In the genomic region with DNA sequence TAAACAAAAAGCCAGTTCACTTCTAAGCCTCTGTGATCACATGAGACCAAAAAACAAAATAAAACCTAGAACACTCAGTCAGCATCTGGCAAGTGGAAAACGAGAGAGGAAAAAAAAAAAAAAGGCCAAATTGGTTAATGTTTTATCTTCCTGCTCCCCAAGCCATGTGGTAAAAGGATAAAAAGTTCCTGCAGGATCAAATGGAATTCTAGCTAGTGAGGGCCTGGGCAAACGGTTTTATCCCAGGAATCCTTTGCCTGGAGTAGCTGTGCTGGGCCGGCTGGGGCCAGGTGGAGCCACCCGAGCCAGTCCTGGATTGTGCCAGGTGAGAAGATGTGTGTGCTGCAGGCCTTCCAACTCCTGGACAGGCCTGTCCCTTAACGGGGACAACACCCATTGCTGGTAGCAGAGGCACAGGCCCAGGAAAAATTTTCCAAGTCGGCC, we compare ENCODE assay signal across 14 cellular contexts. TPM values are rescaled to one million over a fixed set of nuclear protein-coding genes. Genes with fewer than 3 reads are reported as not detected.
DNase-seq lines count a peak whose midpoint lies in the region; ATAC-seq and TF ChIP-seq lines count a peak whose summit lies in the region.
"Had no signal": no experiment of that assay in that cellular context is flagged by ENCODE, and none has a peak within 500 bp of the region (broad histone marks: within the 10 kb centered on the region; RNA-seq: fewer than 3 reads in every experiment).

No MANE protein-coding gene starts in this region.

- H2BK5ac ChIP-seq in neuronal stem cell (ENCODE audit: low read length) = no peak overlapping the region

- no peaks in the 10 kb centered on the region for H3K9me2 ChIP-seq in OCI-LY7 (ENCODE audit: insufficient read depth, low read length)

- TF ChIP-seq CTCF in A673 (conservative IDR thresholded peaks at IDR 0.05; ENCODE audit: low read depth, low read length) (no peak), OCI-LY7 (conservative IDR thresholded peaks at IDR 0.05; ENCODE audit: low read length) (no peak)

- H3K36me3 ChIP-seq in A673 (ENCODE audit: insufficient read depth, low read length, poor library complexity, severe bottlenecking) (peaks cover 26% of the 10 kb centered on the region), OCI-LY7 (ENCODE audit: insufficient read depth, low read length) (peaks cover 18% of the 10 kb centered on the region), neuronal stem cell (replicated peaks in 1 of 2; ENCODE audit: control insufficient read depth in 2 of 2, insufficient read depth in 2 of 2, low read length in 2 of 2) (peaks cover 0 to 36% of the 10 kb centered on the region in 2 donors)

- no peak overlapping the region for H3K27ac Mint-ChIP-seq in immature natural killer cell
- H3K27ac Mint-ChIP-seq: stimulated activated memory B cell treated with anti-CD40 and anti-IgM and Interleukin-4, amounts not matched to agents 10 μg/mL and 1 μg/mL and 100 μg/mL, for 72 hours had no signal

- BruUV-seq in A673 (replicated peaks; lab: Mats Ljungman, UMichigan) = TSS peak; percentile 79
- no TSS peak for BruUV-seq in OCI-LY7 (replicated peaks; lab: Mats Ljungman, UMichigan)

- H3K4me2 ChIP-seq in OCI-LY7 (ENCODE audit: low read length) (peak overlapping the region; percentile 88), neuronal stem cell (ENCODE audit: insufficient read depth, low read length, poor library complexity, severe bottlenecking) (no peak overlapping the region)

- H3K4me3 ChIP-seq in A673 (ENCODE audit: low read depth, low read length, poor library complexity, severe bottlenecking) = peak overlapping the region; percentile 1
- peak overlapping the region; percentile 60 for H3K4me3 ChIP-seq in OCI-LY7 (ENCODE audit: low read depth, low read length, poor library complexity, severe bottlenecking)
- no peak overlapping the region for H3K4me3 ChIP-seq in neuronal stem cell (ENCODE audit: low read length in 2 of 2)

- ATAC-seq in HG03175 (IDR thresholded peaks at IDR 0.05; ENCODE audit: unreplicated experiment) (no peak), HG03025 (IDR thresholded peaks at IDR 0.05; ENCODE audit: low FRiP score, unreplicated experiment) (no peak)
- ATAC-seq: stimulated activated memory B cell treated with anti-CD40 and anti-IgM and Interleukin-4, amounts not matched to agents 10 μg/mL and 1 μg/mL and 100 μg/mL, for 72 hours had no signal

- H2BK12ac ChIP-seq in neuronal stem cell (ENCODE audit: low read length) = no peak overlapping the region

- WGBS in neuronal stem cell (ENCODE audit: extremely low coverage in 2 of 2, insufficient read length in 2 of 2, insufficient replicate concordance in 1 of 2), 2 donors = no CpG with 5 or more reads among the region's 6 CpGs

- H4K91ac ChIP-seq in neuronal stem cell (ENCODE audit: low read depth, low read length, poor library complexity) = no peak overlapping the region

- no peaks in the 10 kb centered on the region for H3K36me3 Mint-ChIP-seq in immature natural killer cell
- H3K36me3 Mint-ChIP-seq: stimulated activated memory B cell treated with anti-CD40 and anti-IgM and Interleukin-4, amounts not matched to agents 10 μg/mL and 1 μg/mL and 100 μg/mL, for 72 hours had no signal

- H3K14ac ChIP-seq in neuronal stem cell (ENCODE audit: low read length) = no peak overlapping the region

- H3K4me1 ChIP-seq in A673 (ENCODE audit: insufficient read depth, low read length, poor library complexity, severe bottlenecking) (peaks cover 67% of the 10 kb centered on the region), OCI-LY7 (ENCODE audit: insufficient read depth, low read length, poor library complexity, severe bottlenecking) (peaks cover 67% of the 10 kb centered on the region), neuronal stem cell (ENCODE audit: control insufficient read depth in 2 of 2, insufficient read depth in 1 of 2, low read depth in 1 of 2, low read length in 2 of 2) (peaks cover 17 to 29% of the 10 kb centered on the region in 2 donors)

- intact Hi-C loops in A673 (cut with micrococcal nuclease; ENCODE audit: unreplicated experiment) = loop anchor here (5.0 kb wide), 1 partner anchor 52 kb away; no protein-coding TSS in a partner anchor
- intact Hi-C loops in OCI-LY7 (cut with micrococcal nuclease; ENCODE audit: unreplicated experiment) = no loop called here

- H2BK120ac ChIP-seq in neuronal stem cell (ENCODE audit: low read depth, low read length) = no peak overlapping the region

- peak overlapping the region; percentile 74; the same call in 1 of the 2 replicates for H2AFZ ChIP-seq in OCI-LY7 (ENCODE audit: low read length)
- no peak overlapping the region for H2AFZ ChIP-seq in neuronal stem cell (ENCODE audit: low read length)

- no peaks in the 10 kb centered on the region for H3K79me1 ChIP-seq in neuronal stem cell (ENCODE audit: low read depth, low read length)

- H3K4me3 Mint-ChIP-seq in immature natural killer cell = no peak overlapping the region
- H3K4me3 Mint-ChIP-seq: stimulated activated memory B cell treated with anti-CD40 and anti-IgM and Interleukin-4, amounts not matched to agents 10 μg/mL and 1 μg/mL and 100 μg/mL, for 72 hours had no signal

- H2AK5ac ChIP-seq in neuronal stem cell (ENCODE audit: low read depth, low read length) = no peak overlapping the region

- H3K4me1 Mint-ChIP-seq in immature natural killer cell = peaks cover 3 to 8% of the 10 kb centered on the region in 2 donors

- no peaks in the 10 kb centered on the region for H3K27me3 ChIP-seq in A673 (replicated peaks; ENCODE audit: insufficient read depth, low read depth, low read length, poor library complexity)
- no peaks in the 10 kb centered on the region for H3K27me3 ChIP-seq in neuronal stem cell (ENCODE audit: control insufficient read depth in 3 of 3, insufficient read depth in 3 of 3, low read depth in 1 of 3, low read length in 3 of 3)

- no peak overlapping the region for H3K9ac ChIP-seq in neuronal stem cell (ENCODE audit: low read depth, low read length, poor library complexity)

- H3K9me3 Mint-ChIP-seq in immature natural killer cell = no peaks in the 10 kb centered on the region
- H3K9me3 Mint-ChIP-seq: stimulated activated memory B cell treated with anti-CD40 and anti-IgM and Interleukin-4, amounts not matched to agents 10 μg/mL and 1 μg/mL and 100 μg/mL, for 72 hours had no signal

- H3K27ac ChIP-seq in A673 (ENCODE audit: low read depth, low read length, poor library complexity, severe bottlenecking) (peak overlapping the region; percentile 83), OCI-LY7 (ENCODE audit: low read depth, low read length, poor library complexity, severe bottlenecking) (peak overlapping the region; percentile 94), neuronal stem cell (replicated peaks; ENCODE audit: low read length) (peak overlapping the region; percentile 47)

- H4K20me1 ChIP-seq in OCI-LY7 (ENCODE audit: insufficient read depth, low read length) = no peaks in the 10 kb centered on the region

- no peak overlapping the region for H2BK15ac ChIP-seq in neuronal stem cell (ENCODE audit: low read length)

- H4K8ac ChIP-seq in neuronal stem cell (ENCODE audit: low read depth, low read length) = no peak overlapping the region

- H3K4ac ChIP-seq in neuronal stem cell (ENCODE audit: low read length) = no peak overlapping the region

- H3K9me3 ChIP-seq in A673 (ENCODE audit: low read depth, low read length, poor library complexity, severe bottlenecking) (no peaks in the 10 kb centered on the region), OCI-LY7 (ENCODE audit: low read length) (no peaks in the 10 kb centered on the region), neuronal stem cell (replicated peaks in 1 of 2; ENCODE audit: control insufficient read depth in 2 of 2, insufficient read depth in 1 of 2, low read depth in 1 of 2, low read length in 2 of 2) (no peaks in the 10 kb centered on the region)

- POLR2A ChIA-PET in A673 (lab: Charles Lee; ENCODE audit: low non-redundant PET) = interaction anchor here (0.7 kb wide), 1 partner anchor 145 kb away, joined by 13 read pairs; no protein-coding TSS in a partner anchor
- POLR2A ChIA-PET in OCI-LY7 (lab: Charles Lee) = interaction anchor here (0.6 to 2.2 kb wide), 11 partner anchors 9 to 1253 kb away, joined by 3 to 16 read pairs (median 4); a partner anchor contains a TSS

- H3K79me2 ChIP-seq in OCI-LY7 (ENCODE audit: insufficient read depth, low read depth, low read length) = peaks cover 4% of the 10 kb centered on the region; the same call in 1 of the 2 replicates

- DNase-seq in A673 (ENCODE audit: low spot score) (no peak), OCI-LY7 (ENCODE audit: low spot score) (no peak), glomerular visceral epithelial cell (ENCODE audit: extremely low spot score) (peak; percentile 50), neuronal stem cell (ENCODE audit: low spot score) (no peak), T-helper 2 cell (no peak), immature natural killer cell (no peak)
- DNase-seq: activated CD4-positive, CD25-positive, alpha-beta regulatory T cell; activated naive CD4-positive, alpha-beta T cell treated with Interleukin-2 at 50 U/mL for 16 hours; DMS 273 treated with DMSO at 0.1 percent for 48 hours; islet precursor cell; NCI-H1048 had no signal

- CTCF ChIA-PET in A673 (lab: Charles Lee) = interaction anchor here (0.7 kb wide), 1 partner anchor 9 kb away, joined by 9 read pairs; no protein-coding TSS in a partner anchor
- CTCF ChIA-PET in OCI-LY7 (lab: Charles Lee; ENCODE audit: unreplicated experiment) = interaction anchor here (0.6 kb wide), 2 partner anchors 13 to 137 kb away, joined by 3 read pairs; a partner anchor contains a TSS

- H3K23ac ChIP-seq in neuronal stem cell (ENCODE audit: low read depth, low read length, poor library complexity) = no peak overlapping the region

- peaks cover 0 to 6% (median 3%) of the 10 kb centered on the region in 3 donors for H3K27me3 Mint-ChIP-seq in immature natural killer cell (ENCODE audit: low read depth in 3 of 3)

- peak overlapping the region; percentile 86 for H3K18ac ChIP-seq in neuronal stem cell (ENCODE audit: low read length)

RNA-seq across cellular contexts. Expression of a gene that starts 13.2 kb away (rescaled TPM):
- total RNA-seq in A673 (2021) (50.1 and 63.9 TPM in 2 replicates), OCI-LY7 (2022) (11.8 and 14.6 TPM in 2 replicates)
- total RNA-seq in OCI-LY7 (2014; rRNA removed; shearing (Covaris generic)) = 15.3 and 16.1 TPM in 2 replicates
- 0.98 TPM for polyA plus RNA-seq in neuronal stem cell (2013, experiment 1 of 2)
- 1.0 TPM for polyA plus RNA-seq in neuronal stem cell (2013, experiment 2 of 2)
- not detected for polyA plus RNA-seq in immature natural killer cell

Comparison
In these comparisons a context has a peak if more than half of its experiments do, and no peak if none do; other contexts are left out.
1. H3K4me3 ChIP-seq: peak in A673 (single experiment) and OCI-LY7 (single experiment); none in neuronal stem cell (0 of 2).
2. Peak in every context shown above with its lines, with median percentiles within 50 percentile points of each other: H3K27ac ChIP-seq.